Comparison of ENCODE assay signal across 16 cellular contexts in the genomic region with DNA sequence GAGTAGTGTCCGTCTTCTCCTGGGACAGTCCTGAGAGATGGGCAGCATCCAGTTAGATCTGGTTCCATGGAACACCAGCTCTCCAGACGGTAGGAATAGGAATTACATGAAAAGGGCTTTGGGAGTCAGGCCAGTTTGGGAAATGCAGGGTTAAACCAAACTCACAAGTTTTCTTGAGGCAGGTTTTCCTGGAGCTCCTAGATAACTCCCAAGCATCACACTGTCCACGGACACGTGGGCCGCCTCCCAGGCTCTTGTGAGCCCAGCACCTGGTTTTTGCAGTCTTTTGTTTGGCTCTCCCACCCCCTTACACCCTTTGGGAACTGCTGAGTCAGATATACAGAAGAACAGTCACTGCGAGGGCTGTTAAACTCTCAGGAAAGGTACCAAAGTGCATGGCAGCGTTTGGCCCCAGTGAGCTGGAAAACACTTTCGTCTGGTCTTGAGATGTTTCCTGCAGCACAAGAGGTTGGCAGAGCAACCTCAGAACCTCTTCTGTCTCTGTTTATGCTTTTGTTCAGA.
DNase-seq lines count a peak whose midpoint lies in the region; TF ChIP-seq lines count a peak whose summit lies in the region.
"Had no signal": no experiment of that assay in that cellular context is flagged by ENCODE, and none has a peak within 500 bp of the region (broad histone marks: within the 10 kb centered on the region; RNA-seq: fewer than 3 reads in every experiment).

No MANE protein-coding gene starts in this region.

- TF ChIP-seq CTCF in BE2C (IDR thresholded peaks at IDR 0.05; ENCODE audit: low read depth, low read length), result peak; percentile 8; the same call in 1 of the 2 replicates

- no peaks in the 10 kb centered on the region for H3K36me3 ChIP-seq in BE2C

- H3K27ac ChIP-seq in caudate nucleus (ENCODE audit: low read depth, low read length), result peak overlapping the region; percentile 84
- H3K27ac ChIP-seq: esophagus muscularis mucosa, KMS-11, neutrophil, VCaP had no signal

- no peaks in the 10 kb centered on the region for H3K27me3 ChIP-seq in BE2C
- H3K27me3 ChIP-seq: esophagus muscularis mucosa, neutrophil had no signal

- H3K9me3 ChIP-seq in BE2C, result no peaks in the 10 kb centered on the region
- H3K9me3 ChIP-seq: esophagus muscularis mucosa, neutrophil had no signal

- H3K4me3 ChIP-seq in BE2C (ENCODE audit: low read depth, low read length), result no peak overlapping the region
- H3K4me3 ChIP-seq: esophagus muscularis mucosa had no signal

- CTCF ChIA-PET in HEK293T (lab: Yijun Ruan, JAX), result interaction anchor here (1.8 kb wide), 1 partner anchor 12 kb away, joined by 6 read pairs; no protein-coding TSS in a partner anchor

- DNase-seq in BE2C, result no peak
- peak; percentile 39 for DNase-seq in HEK293T (ENCODE audit: extremely low spot score)
- DNase-seq in caudate nucleus (lab: John Stamatoyannopoulos, UW), result peak in 35 of 61 donors; percentile 11 to 89 (median 46)
- DNase-seq in midbrain (lab: John Stamatoyannopoulos, UW), result peak; percentile 50
- no peak for DNase-seq in LoVo (ENCODE audit: low spot score)
- DNase-seq in T-helper 9 cell, result no peak
- DNase-seq in activated effector memory CD4-positive, alpha-beta T cell treated with anti-CD3 and anti-CD28 coated beads, Interleukin-2, amount 50 U/mL, for 16 hours, result no peak
- no peak for DNase-seq in NCI-H345 treated with DMSO at 0.1 percent for 48 hours (lab: John Stamatoyannopoulos, UW; ENCODE audit: unreplicated experiment)
- DNase-seq: central memory CD4-positive, alpha-beta T cell; NCI-H226; RPMI8226; stimulated activated naive CD8-positive, alpha-beta T cell treated with anti-CD3 and anti-CD28 coated beads, Interleukin-15, Interleukin-2, amounts not matched to agents 100 U/mL and 50 U/mL, for 24 hours had no signal

- no peaks in the 10 kb centered on the region for H3K4me1 ChIP-seq in BE2C

- POLR2A ChIA-PET in HEK293T (lab: Yijun Ruan, JAX), result no interaction called here

TF ChIP-seq in HEK293T, 16 proteins besides CTCF, POLR2A, EP300 and RAD21:
- TF ChIP-seq SP1 (IDR thresholded peaks at IDR 0.05), result no peak
- no peak for TF ChIP-seq CTBP1 (IDR thresholded peaks at IDR 0.05; ENCODE audit: borderline replicate concordance)
- TF ChIP-seq BHLHE40 (IDR thresholded peaks at IDR 0.05; ENCODE audit: borderline replicate concordance), result no peak
- no peak for TF ChIP-seq FOXA1 (IDR thresholded peaks at IDR 0.05)
- no peak for TF ChIP-seq FOXM1 (IDR thresholded peaks at IDR 0.05; ENCODE audit: borderline replicate concordance)
- TF ChIP-seq L3MBTL2 (conservative IDR thresholded peaks at IDR 0.05), result no peak
- TF ChIP-seq FOXK2 (IDR thresholded peaks at IDR 0.05), result no peak
- TF ChIP-seq LEF1 (IDR thresholded peaks at IDR 0.05; ENCODE audit: borderline replicate concordance), result no peak
- TF ChIP-seq TARDBP (IDR thresholded peaks at IDR 0.05), result no peak
- no peak for TF ChIP-seq NFRKB (IDR thresholded peaks at IDR 0.05)
- no peak for TF ChIP-seq ZNF384 (IDR thresholded peaks at IDR 0.05)
- TF ChIP-seq, protein P1, sequence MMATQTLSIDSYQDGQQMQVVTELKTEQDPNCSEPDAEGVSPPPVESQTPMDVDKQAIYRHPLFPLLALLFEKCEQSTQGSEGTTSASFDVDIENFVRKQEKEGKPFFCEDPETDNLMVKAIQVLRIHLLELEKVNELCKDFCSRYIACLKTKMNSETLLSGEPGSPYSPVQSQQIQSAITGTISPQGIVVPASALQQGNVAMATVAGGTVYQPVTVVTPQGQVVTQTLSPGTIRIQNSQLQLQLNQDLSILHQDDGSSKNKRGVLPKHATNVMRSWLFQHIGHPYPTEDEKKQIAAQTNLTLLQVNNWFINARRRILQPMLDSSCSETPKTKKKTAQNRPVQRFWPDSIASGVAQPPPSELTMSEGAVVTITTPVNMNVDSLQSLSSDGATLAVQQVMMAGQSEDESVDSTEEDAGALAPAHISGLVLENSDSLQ (IDR thresholded peaks at IDR 0.05), result no peak
- no peak for TF ChIP-seq SUZ12 (IDR thresholded peaks at IDR 0.05)

Comparison
In these comparisons a context has a peak if more than half of its experiments do, and no peak if none do; other contexts are left out.
1. DNase-seq: peak in HEK293T (single experiment), caudate nucleus (35 of 61) and midbrain (single experiment); none in BE2C (single experiment), LoVo (single experiment), T-helper 9 cell (single experiment), activated effector memory CD4-positive, alpha-beta T cell treated with anti-CD3 and anti-CD28 coated beads, Interleukin-2, amount 50 U/mL, for 16 hours (single experiment) and NCI-H345 treated with DMSO at 0.1 percent for 48 hours (single experiment).